11 cellular contexts compared by ENCODE assay signal in genomic region chr14:54709444-54709843, GRCh38.
DNase-seq lines count a peak whose midpoint lies in the region; ATAC-seq, FAIRE-seq and TF ChIP-seq lines count a peak whose summit lies in the region.
"Had no signal": no experiment of that assay in that cellular context is flagged by ENCODE, and none has a peak within 500 bp of the region (broad histone marks: within the 10 kb centered on the region; RNA-seq: fewer than 3 reads in every experiment).

No MANE protein-coding gene starts in this region.

- no peaks in the 10 kb centered on the region for H3K27me3 ChIP-seq in HepG2 (ENCODE audit: control insufficient read depth in 1 of 2, insufficient read depth in 2 of 2, low read length in 2 of 2)
- H3K27me3 ChIP-seq in CD8-positive, alpha-beta T cell (ENCODE audit: insufficient read depth, low read length), result no peaks in the 10 kb centered on the region
- H3K27me3 ChIP-seq: transverse colon had no signal

- no peak overlapping the region for H3K4me3 Mint-ChIP-seq in CD8-positive, alpha-beta T cell
- H3K4me3 Mint-ChIP-seq: HFFc6 had no signal

- H3K27me3 Mint-ChIP-seq in CD8-positive, alpha-beta T cell (ENCODE audit: low read depth), result no peaks in the 10 kb centered on the region

- H3K4me2 ChIP-seq in HepG2 (ENCODE audit: low read depth, low read length), result no peak overlapping the region

- H3K27ac ChIP-seq in HepG2 (ENCODE audit: extremely low read length, insufficient read depth, low read length), result no peak overlapping the region
- no peak overlapping the region for H3K27ac ChIP-seq in CD8-positive, alpha-beta T cell (ENCODE audit: low read depth, low read length)

- H3K9me3 Mint-ChIP-seq in CD8-positive, alpha-beta T cell, result no peaks in the 10 kb centered on the region
- H3K9me3 Mint-ChIP-seq: HFFc6 had no signal

- no peak for TF ChIP-seq RAD21 in HepG2 (CRISPR knock-in tag; IDR thresholded peaks at IDR 0.05)

- H3K4me1 Mint-ChIP-seq in CD8-positive, alpha-beta T cell (ENCODE audit: low read depth), result peaks cover 17% of the 10 kb centered on the region

- peak; percentile 82 for ATAC-seq in GM18505 (IDR thresholded peaks at IDR 0.05; ENCODE audit: unreplicated experiment)
- ATAC-seq in GM19463 (IDR thresholded peaks at IDR 0.05; ENCODE audit: unreplicated experiment), result peak; percentile 96
- ATAC-seq in HG03095 (IDR thresholded peaks at IDR 0.05; ENCODE audit: unreplicated experiment), result peak; percentile 85
- no peak for ATAC-seq in HepG2
- no peak for ATAC-seq in CD8-positive, alpha-beta T cell

- in situ Hi-C loops in HepG2 (cut with HindIII; ENCODE audit: extremely low pct_ligation_motif_present, low pct_unique_long_range_greater_than_20kb), result no loop called here

- no peak for TF ChIP-seq CTCF in HepG2 (CRISPR knock-in tag; IDR thresholded peaks at IDR 0.05)
- TF ChIP-seq CTCF in CD8-positive, alpha-beta T cell (IDR thresholded peaks at IDR 0.05), result no peak

- peaks cover 11 to 47% of the 10 kb centered on the region in 2 experiments for H3K36me3 ChIP-seq in HepG2 (replicated peaks in 1 of 2; ENCODE audit: control insufficient read depth in 1 of 2, insufficient read depth in 2 of 2, low read length in 2 of 2)
- H3K36me3 ChIP-seq in CD8-positive, alpha-beta T cell (ENCODE audit: insufficient read depth, low read length), result no peaks in the 10 kb centered on the region
- H3K36me3 ChIP-seq: transverse colon had no signal

- CTCF ChIA-PET in HepG2 (lab: Yijun Ruan, JAX; ENCODE audit: low intra/inter-chr PET ratio, low total read pairs), result no interaction called here
- CTCF ChIA-PET in CD8-positive, alpha-beta T cell (lab: Charles Lee), result no interaction called here

- no peak overlapping the region for H3K4me3 ChIP-seq in HepG2 (replicated peaks in 1 of 3; ENCODE audit: insufficient read depth in 1 of 3, low read depth in 2 of 3, low read length in 3 of 3)
- no peak overlapping the region for H3K4me3 ChIP-seq in CD8-positive, alpha-beta T cell (ENCODE audit: low read depth, low read length)
- H3K4me3 ChIP-seq: transverse colon had no signal

- TF ChIP-seq EP300 in HepG2 (IDR thresholded peaks at IDR 0.05; ENCODE audit: low read depth in 2 of 2, low read length in 2 of 2), result no peak
- TF ChIP-seq EP300 in HepG2 (CRISPR knock-in tag; IDR thresholded peaks at IDR 0.05; ENCODE audit: borderline replicate concordance), result no peak

- H4K20me1 ChIP-seq in HepG2 (ENCODE audit: insufficient read depth, low read length), result peaks cover 15% of the 10 kb centered on the region

- H2AFZ ChIP-seq in HepG2 (ENCODE audit: low read length), result no peak overlapping the region

- no peaks in the 10 kb centered on the region for H3K36me3 Mint-ChIP-seq in CD8-positive, alpha-beta T cell

- POLR2A ChIA-PET in HepG2 (lab: Yijun Ruan, JAX), result no interaction called here
- POLR2A ChIA-PET in CD8-positive, alpha-beta T cell (lab: Charles Lee), result no interaction called here

- peaks cover 30% of the 10 kb centered on the region for H3K4me1 ChIP-seq in HepG2 (ENCODE audit: insufficient read depth, low read length)
- peaks cover 20% of the 10 kb centered on the region for H3K4me1 ChIP-seq in CD8-positive, alpha-beta T cell (ENCODE audit: insufficient read depth, low read length)

- H3K79me2 ChIP-seq in HepG2 (ENCODE audit: insufficient read depth, low read length), result peaks cover 14% of the 10 kb centered on the region

- BruUV-seq in HepG2 (replicated peaks; lab: Mats Ljungman, UMichigan), result no TSS peak

- 68% methylated on average over 2 of the region's 2 CpGs for WGBS in HepG2 (ENCODE audit: low lambda C conversion rate)

- no peak for DNase-seq in HepG2 (ENCODE audit: low spot score)
- no peak for DNase-seq in CD8-positive, alpha-beta T cell
- no peak for DNase-seq in hippocampal formation (lab: John Stamatoyannopoulos, UW)
- DNase-seq in putamen (ENCODE audit: low spot score), result no peak
- no peak for DNase-seq in AG20443 (ENCODE audit: low spot score)
- DNase-seq: DND-41, HFFc6, transverse colon had no signal

- H3K9me3 ChIP-seq in HepG2 (ENCODE audit: low read length), result no peaks in the 10 kb centered on the region
- no peaks in the 10 kb centered on the region for H3K9me3 ChIP-seq in CD8-positive, alpha-beta T cell (ENCODE audit: low read length)
- H3K9me3 ChIP-seq: transverse colon had no signal

- peak; percentile 32 for FAIRE-seq in HepG2 (lab: Jason Lieb, UNC)

- TF ChIP-seq POLR2A in GM18505 (IDR thresholded peaks at IDR 0.05; ENCODE audit: borderline replicate concordance, extremely low read depth, insufficient read depth, insufficient read length) (no peak), HepG2 (IDR thresholded peaks at IDR 0.05; ENCODE audit: insufficient read depth in 1 of 2, low read depth in 2 of 2, low read length in 2 of 2) (no peak)

- H3K9ac ChIP-seq in HepG2 (ENCODE audit: insufficient read depth, low read depth, low read length), result no peak overlapping the region

- no peak overlapping the region for H3K27ac Mint-ChIP-seq in CD8-positive, alpha-beta T cell
- H3K27ac Mint-ChIP-seq: HFFc6 had no signal

- intact Hi-C loops in HepG2 (cut with micrococcal nuclease; ENCODE audit: unreplicated experiment), result no loop called here
- intact Hi-C loops in CD8-positive, alpha-beta T cell (cut with DNase I, micrococcal nuclease), result no loop called here

TF ChIP-seq in HepG2, 621 proteins besides CTCF, POLR2A, EP300 and RAD21:
- TF ChIP-seq POLR2AphosphoS5 (IDR thresholded peaks at IDR 0.05; ENCODE audit: low read depth, low read length), result no peak
- TF ChIP-seq SUZ12 (IDR thresholded peaks at IDR 0.05; ENCODE audit: low read depth, low read length), result no peak
- TF ChIP-seq ATM (IDR thresholded peaks at IDR 0.05; ENCODE audit: borderline replicate concordance), result no peak
- TF ChIP-seq MIER3 (CRISPR knock-in tag; IDR thresholded peaks at IDR 0.05; ENCODE audit: borderline replicate concordance), result no peak
- no peak for TF ChIP-seq HNRNPUL1 (IDR thresholded peaks at IDR 0.05; ENCODE audit: low read depth, low read length)
- no peak for TF ChIP-seq ELF3 (CRISPR knock-in tag; IDR thresholded peaks at IDR 0.05)
- no peak for TF ChIP-seq ATRX (CRISPR knock-in tag; IDR thresholded peaks at IDR 0.05; ENCODE audit: borderline replicate concordance)
- TF ChIP-seq ARNT (IDR thresholded peaks at IDR 0.05), result no peak
- no peak for TF ChIP-seq ZNF607 (CRISPR knock-in tag; IDR thresholded peaks at IDR 0.05; ENCODE audit: borderline replicate concordance)
- no peak for TF ChIP-seq LCORL (IDR thresholded peaks at IDR 0.05)
- TF ChIP-seq LCORL (CRISPR knock-in tag; IDR thresholded peaks at IDR 0.05), result no peak
- TF ChIP-seq NFYC (CRISPR knock-in tag; IDR thresholded peaks at IDR 0.05), result no peak
- TF ChIP-seq SIX4 (CRISPR knock-in tag; IDR thresholded peaks at IDR 0.05), result no peak
TF ChIP-seq in HepG2: peak in this region for 0.

Comparison
In these comparisons a context has a peak if more than half of its experiments do, and no peak if none do; other contexts are left out.
1. ATAC-seq: peak in GM18505 (single experiment), GM19463 (single experiment) and HG03095 (single experiment); none in HepG2 (single experiment) and CD8-positive, alpha-beta T cell (single experiment).